In genomic region chr4:153571006-153571545, GRCh38 we compare ENCODE assay signal across 15 cellular contexts.
A peak's percentile ranks its signal among the peaks of the same experiment; 100 is the strongest.
DNase-seq lines count a peak whose midpoint lies in the region; ATAC-seq and TF ChIP-seq lines count a peak whose summit lies in the region.
"Had no signal": no experiment of that assay in that cellular context is flagged by ENCODE, and none has a peak within 500 bp of the region (broad histone marks: within the 10 kb centered on the region; RNA-seq: fewer than 3 reads in every experiment).

No MANE protein-coding gene starts in this region.

- no peaks in the 10 kb centered on the region for H3K9me3 ChIP-seq in endodermal cell (ENCODE audit: control insufficient read depth, low read length)
- H3K9me3 ChIP-seq in trophoblast cell (ENCODE audit: insufficient read depth, low read depth, low read length), result no peaks in the 10 kb centered on the region
- no peaks in the 10 kb centered on the region for H3K9me3 ChIP-seq in uterus
- H3K9me3 ChIP-seq: SK-N-SH, thoracic aorta had no signal

- no peak for TF ChIP-seq POLR2A in uterus (IDR thresholded peaks at IDR 0.05)

- no peak overlapping the region for H2BK5ac ChIP-seq in trophoblast cell (ENCODE audit: low read depth, low read length, poor library complexity)

- H3K4me3 ChIP-seq in endodermal cell (ENCODE audit: low read length) (no peak overlapping the region), trophoblast cell (ENCODE audit: low read depth, low read length) (no peak overlapping the region), uterus (no peak overlapping the region)
- H3K4me3 ChIP-seq: lung, thoracic aorta had no signal

- no peak for DNase-seq in activated CD4-positive, alpha-beta T cell treated with anti-CD3 and anti-CD28 coated beads for 36 hours
- DNase-seq in activated CD4-positive, alpha-beta T cell treated with anti-CD3 and anti-CD28 coated beads for 48 hours, result no peak
- DNase-seq in NCI-H69 (lab: John Stamatoyannopoulos, UW), result peak; percentile 34
- no peak for DNase-seq in endodermal cell
- DNase-seq in trophoblast cell, result peak; percentile 55 to 89
- no peak for DNase-seq in uterus
- no peak for DNase-seq in epidermal melanocyte (ENCODE audit: insufficient read length, low spot score)
- DNase-seq in SW480 (ENCODE audit: low spot score), result no peak
- DNase-seq: effector memory CD4-positive, alpha-beta T cell; NCI-H187; SK-N-SH; stimulated activated CD4-positive, alpha-beta T cell treated with anti-CD3 and anti-CD28 coated beads, Interleukin-2, amount 100 ng/mL, for 24 hours had no signal

- no peak overlapping the region for H3K18ac ChIP-seq in trophoblast cell (ENCODE audit: low read length)

- no peak overlapping the region for H3K4ac ChIP-seq in trophoblast cell (ENCODE audit: low read depth, low read length)

- H3K36me3 ChIP-seq in endodermal cell (ENCODE audit: control insufficient read depth, insufficient read depth, low read length) (no peaks in the 10 kb centered on the region), trophoblast cell (ENCODE audit: control insufficient read depth in 1 of 2, insufficient read depth in 2 of 2, low read length in 2 of 2) (no peaks in the 10 kb centered on the region), uterus (no peaks in the 10 kb centered on the region)
- H3K36me3 ChIP-seq: thoracic aorta had no signal

- WGBS in endodermal cell (ENCODE audit: insufficient coverage in 1 of 2, insufficient read length in 1 of 2), 2 experiments, result 94 to 96% methylated on average over 3 to 4 of the region's 4 CpGs
- WGBS in trophoblast cell (ENCODE audit: extremely low coverage, insufficient coverage, insufficient read length), result no CpG with 5 or more reads among the region's 4 CpGs

- H3K9ac ChIP-seq in endodermal cell (ENCODE audit: extremely low read depth, low read length, poor library complexity, severe bottlenecking), result no peak overlapping the region
- no peak overlapping the region for H3K9ac ChIP-seq in trophoblast cell (ENCODE audit: low read length)
- H3K9ac ChIP-seq: SK-N-SH had no signal

- intact Hi-C loops in activated CD4-positive, alpha-beta T cell treated with anti-CD3 and anti-CD28 coated beads for 36 hours (cut with DNase I, micrococcal nuclease), result loop anchor here in 1 of 2 experiments (5.0 to 10.0 kb wide), 3 partner anchors 44 to 106 kb away; partner anchors contain the start of gene TMEM131L
- intact Hi-C loops in uterus (cut with DNase I; ENCODE audit: low total_unique reads), result loop anchor here (10.0 kb wide), 1 partner anchor 136 kb away; no protein-coding TSS in a partner anchor

- peaks cover 91% of the 10 kb centered on the region for H3K4me1 Mint-ChIP-seq in activated CD4-positive, alpha-beta T cell treated with anti-CD3 and anti-CD28 coated beads for 36 hours
- peaks cover 8% of the 10 kb centered on the region for H3K4me1 Mint-ChIP-seq in endodermal cell

- H4K8ac ChIP-seq in trophoblast cell (ENCODE audit: low read depth, low read length), result no peak overlapping the region

- no peak overlapping the region for H4K91ac ChIP-seq in trophoblast cell (ENCODE audit: low read depth, low read length)

- no peaks in the 10 kb centered on the region for H3K27me3 ChIP-seq in endodermal cell (ENCODE audit: control insufficient read depth, insufficient read depth, low read length, poor library complexity, severe bottlenecking)
- H3K27me3 ChIP-seq in trophoblast cell (ENCODE audit: insufficient read depth, low read length), result no peaks in the 10 kb centered on the region
- no peaks in the 10 kb centered on the region for H3K27me3 ChIP-seq in uterus

- TF ChIP-seq CTCF in endodermal cell (conservative IDR thresholded peaks at IDR 0.05), result no peak
- TF ChIP-seq CTCF in uterus (IDR thresholded peaks at IDR 0.05), result no peak

- no peak for ATAC-seq in activated CD4-positive, alpha-beta T cell treated with anti-CD3 and anti-CD28 coated beads for 36 hours
- ATAC-seq: sciatic nerve had no signal

- peaks cover 39% of the 10 kb centered on the region for H3K36me3 Mint-ChIP-seq in activated CD4-positive, alpha-beta T cell treated with anti-CD3 and anti-CD28 coated beads for 36 hours (ENCODE audit: low read depth)
- H3K36me3 Mint-ChIP-seq in endodermal cell (ENCODE audit: low read depth), result no peaks in the 10 kb centered on the region

- no peak overlapping the region for H2BK120ac ChIP-seq in trophoblast cell (ENCODE audit: insufficient read depth, low read length, poor library complexity)

- POLR2A ChIA-PET in activated CD4-positive, alpha-beta T cell treated with anti-CD3 and anti-CD28 coated beads for 36 hours (lab: Charles Lee), result interaction anchor here (0.7 kb wide), 2 partner anchors 51 to 193 kb away, joined by 3 to 6 read pairs; no protein-coding TSS in a partner anchor

- no peak overlapping the region for H3K23ac ChIP-seq in trophoblast cell (ENCODE audit: low read length)

- no peak overlapping the region for H4K12ac ChIP-seq in trophoblast cell (ENCODE audit: low read depth, low read length)

- no peak overlapping the region for H2BK12ac ChIP-seq in trophoblast cell (ENCODE audit: low read length)

- no peaks in the 10 kb centered on the region for H3K9me3 Mint-ChIP-seq in activated CD4-positive, alpha-beta T cell treated with anti-CD3 and anti-CD28 coated beads for 36 hours (ENCODE audit: low read depth)
- no peaks in the 10 kb centered on the region for H3K9me3 Mint-ChIP-seq in endodermal cell

- H3K79me2 ChIP-seq in trophoblast cell (ENCODE audit: control insufficient read depth, insufficient read depth, low read length, poor library complexity), result no peaks in the 10 kb centered on the region

- H2AK5ac ChIP-seq in trophoblast cell (ENCODE audit: low read length), result no peak overlapping the region

- no peak overlapping the region for H3K14ac ChIP-seq in trophoblast cell (ENCODE audit: low read length)

- no peak overlapping the region for H3K4me2 ChIP-seq in trophoblast cell (ENCODE audit: low read length)
- H3K4me2 ChIP-seq: SK-N-SH had no signal

- peak overlapping the region; percentile 69 for H3K27ac Mint-ChIP-seq in activated CD4-positive, alpha-beta T cell treated with anti-CD3 and anti-CD28 coated beads for 36 hours
- peak overlapping the region; percentile 52 for H3K27ac Mint-ChIP-seq in endodermal cell

- H3K27ac ChIP-seq in endodermal cell (ENCODE audit: low read depth, low read length), result no peak overlapping the region
- no peak overlapping the region for H3K27ac ChIP-seq in trophoblast cell (ENCODE audit: low read depth, low read length)
- no peak overlapping the region for H3K27ac ChIP-seq in uterus
- H3K27ac ChIP-seq: thoracic aorta had no signal

- no peaks in the 10 kb centered on the region for H3K27me3 Mint-ChIP-seq in activated CD4-positive, alpha-beta T cell treated with anti-CD3 and anti-CD28 coated beads for 36 hours
- H3K27me3 Mint-ChIP-seq in endodermal cell (ENCODE audit: insufficient read depth), result no peaks in the 10 kb centered on the region

- no peak overlapping the region for H3K4me3 Mint-ChIP-seq in activated CD4-positive, alpha-beta T cell treated with anti-CD3 and anti-CD28 coated beads for 36 hours
- no peak overlapping the region for H3K4me3 Mint-ChIP-seq in endodermal cell

- H3K4me1 ChIP-seq in endodermal cell (ENCODE audit: control insufficient read depth, insufficient read depth, low read length) (no peaks in the 10 kb centered on the region), trophoblast cell (ENCODE audit: control insufficient read depth in 1 of 2, insufficient read depth in 2 of 2, low read length in 2 of 2) (peaks cover 3 to 7% of the 10 kb centered on the region in 2 experiments), uterus (no peaks in the 10 kb centered on the region)

- H3K79me1 ChIP-seq in trophoblast cell (ENCODE audit: low read length), result no peaks in the 10 kb centered on the region

- H2AFZ ChIP-seq in trophoblast cell (ENCODE audit: insufficient read depth, low read length, poor library complexity), result no peak overlapping the region

- CTCF ChIA-PET in activated CD4-positive, alpha-beta T cell treated with anti-CD3 and anti-CD28 coated beads for 36 hours (lab: Charles Lee), result interaction anchor here (0.9 to 3.8 kb wide), 5 partner anchors 22 to 226 kb away, joined by 3 to 26 read pairs (median 3); partner anchors contain the start of gene MND1

Comparison
In these comparisons a context has a peak if more than half of its experiments do, and no peak if none do; other contexts are left out.
1. DNase-seq: peak in NCI-H69 (single experiment) and trophoblast cell (2 of 2); none in activated CD4-positive, alpha-beta T cell treated with anti-CD3 and anti-CD28 coated beads for 36 hours (single experiment), activated CD4-positive, alpha-beta T cell treated with anti-CD3 and anti-CD28 coated beads for 48 hours (single experiment), endodermal cell (single experiment), uterus (0 of 2), epidermal melanocyte (single experiment) and SW480 (single experiment).